In genomic region chr1:226001852-226002666, GRCh38 we compare ENCODE assay signal across 1 cellular context.
A peak's percentile ranks its signal among the peaks of the same experiment; 100 is the strongest.
TF ChIP-seq lines count a peak whose summit lies in the region.

No MANE protein-coding gene starts in this region.

TF ChIP-seq in K562, 482 proteins besides CTCF, POLR2A, EP300 and RAD21 (continued from another document and continues in another):
- TF ChIP-seq HMGXB4 (CRISPR knock-in tag; IDR thresholded peaks at IDR 0.05) (no peak), HMGN3 (IDR thresholded peaks at IDR 0.05; ENCODE audit: borderline replicate concordance, extremely low read depth, insufficient read length, low read depth, low read length) (no peak), MXD1 (CRISPR knock-in tag; IDR thresholded peaks at IDR 0.05; ENCODE audit: borderline replicate concordance, poor library complexity, severe bottlenecking) (peak; percentile 45), SNIP1 (IDR thresholded peaks at IDR 0.05; ENCODE audit: low read depth) (no peak), ZFP30 (CRISPR knock-in tag; IDR thresholded peaks at IDR 0.05; ENCODE audit: borderline replicate concordance) (no peak), ZNF79 (CRISPR knock-in tag; IDR thresholded peaks at IDR 0.05; ENCODE audit: low read depth) (no peak), ZNF407 (IDR thresholded peaks at IDR 0.05; ENCODE audit: low read depth) (no peak), MYNN (IDR thresholded peaks at IDR 0.05) (no peak), MYNN (CRISPR knock-in tag; IDR thresholded peaks at IDR 0.05) (no peak), KLF16 (IDR thresholded peaks at IDR 0.05) (no peak), ZNF586 (CRISPR knock-in tag; conservative IDR thresholded peaks at IDR 0.05) (no peak), BDP1 (IDR thresholded peaks at IDR 0.05; ENCODE audit: insufficient read depth, insufficient read length) (no peak), SNAPC5 (CRISPR knock-in tag; IDR thresholded peaks at IDR 0.05) (no peak), E2F5 (CRISPR knock-in tag; IDR thresholded peaks at IDR 0.05) (0 out of 2 replicates have a peak, but pooled peaks have one; percentile 31), ELK3 (CRISPR knock-in tag; IDR thresholded peaks at IDR 0.05) (peak; percentile 21; the same call in 1 of the 2 replicates), MLLT1 (IDR thresholded peaks at IDR 0.05) (no peak; a peak in 1 of 4 replicates), ZNF395 (CRISPR knock-in tag; IDR thresholded peaks at IDR 0.05) (peak; percentile 17; the same call in 1 of the 2 replicates), MEF2A (IDR thresholded peaks at IDR 0.05; ENCODE audit: control insufficient read depth, low read depth, low read length) (no peak), TRIM24 (IDR thresholded peaks at IDR 0.05) (no peak), ATF3 (IDR thresholded peaks at IDR 0.05) (peak; percentile 69), ATF3 (CRISPR knock-in tag; conservative IDR thresholded peaks at IDR 0.05) (peak; percentile 58; the same call in 1 of the 2 replicates), ETS1 (conservative IDR thresholded peaks at IDR 0.05; ENCODE audit: control insufficient read depth, low read depth, low read length) (no peak), STAT6 (CRISPR knock-in tag; IDR thresholded peaks at IDR 0.05) (peak; percentile 51; the same call in 1 of the 2 replicates), USF2 (CRISPR knock-in tag; IDR thresholded peaks at IDR 0.05) (no peak), ZNF639 (CRISPR knock-in tag; conservative IDR thresholded peaks at IDR 0.05 in 1 of 2, IDR thresholded peaks at IDR 0.05 in 1 of 2) (peak in 1 of 2 experiments; percentile 39; a peak in 2 of 4 replicates), RBFOX2 (IDR thresholded peaks at IDR 0.05; ENCODE audit: low read depth, low read length) (no peak), NCOR1 (IDR thresholded peaks at IDR 0.05) (no peak), TEAD4 (IDR thresholded peaks at IDR 0.05; ENCODE audit: low read length) (0 out of 2 replicates have a peak, but pooled peaks have one; percentile 4), TEAD4 (CRISPR knock-in tag; IDR thresholded peaks at IDR 0.05; ENCODE audit: borderline replicate concordance) (no peak), MTF1 (CRISPR knock-in tag; IDR thresholded peaks at IDR 0.05; ENCODE audit: borderline replicate concordance) (no peak), ZNF274 (IDR thresholded peaks at IDR 0.05; ENCODE audit: borderline replicate concordance, low read depth, low read length) (no peak)
